In genomic region chr3:7877312-7877711, GRCh38 we compare ENCODE assay signal across 1 cellular context.
TF ChIP-seq lines count a peak whose summit lies in the region.

No MANE protein-coding gene starts in this region.

TF ChIP-seq in HCT116, 20 proteins besides CTCF, POLR2A, EP300 and RAD21 (continued from another document):
- no peak for TF ChIP-seq ATF3 (IDR thresholded peaks at IDR 0.05)
- TF ChIP-seq JUND (IDR thresholded peaks at IDR 0.05): no peak
- TF ChIP-seq REST (IDR thresholded peaks at IDR 0.05; ENCODE audit: low read depth): no peak
- TF ChIP-seq YY1 (IDR thresholded peaks at IDR 0.05; ENCODE audit: extremely low read depth, insufficient replicate concordance, low read depth, low read length): no peak
- TF ChIP-seq CBX3 (IDR thresholded peaks at IDR 0.05; ENCODE audit: low read depth): no peak
- TF ChIP-seq EGR1 (IDR thresholded peaks at IDR 0.05; ENCODE audit: low read depth): no peak
- TF ChIP-seq EZH2phosphoT487 (IDR thresholded peaks at IDR 0.05; ENCODE audit: borderline replicate concordance): no peak
- no peak for TF ChIP-seq EZH2 (IDR thresholded peaks at IDR 0.05)
- no peak for TF ChIP-seq SIN3A (IDR thresholded peaks at IDR 0.05; ENCODE audit: low read depth)
